8 cellular contexts compared by ENCODE assay signal in genomic region chr3:47163023-47163989, GRCh38. TPM values are rescaled to one million over a fixed set of nuclear protein-coding genes. Genes with fewer than 3 reads are reported as not detected.
DNase-seq lines count a peak whose midpoint lies in the region; ATAC-seq and TF ChIP-seq lines count a peak whose summit lies in the region.

No MANE protein-coding gene starts in this region.

- peak overlapping the region; percentile 75 for H3K27ac ChIP-seq in OCI-LY3 (ENCODE audit: low read length)

- H3K4me3 ChIP-seq in OCI-LY3 (ENCODE audit: low read length), result peak overlapping the region; percentile 86
- H3K4me3 ChIP-seq in fibroblast of mammary gland (ENCODE audit: control insufficient read depth, low read depth, low read length), result peak overlapping the region; percentile 68

- peaks cover 45% of the 10 kb centered on the region for H4K20me1 ChIP-seq in OCI-LY3 (ENCODE audit: insufficient read depth, low read length)

- H3K4me2 ChIP-seq in OCI-LY3 (ENCODE audit: low read length), result peak overlapping the region; percentile 92

- no peaks in the 10 kb centered on the region for H3K27me3 Mint-ChIP-seq in natural killer cell treated with Interleukin-12 subunit alpha and Interleukin-12 subunit beta and Interleukin-15 and Interleukin-18, amount 100 ng/mL, for 72 hours

- H3K79me2 ChIP-seq in OCI-LY3 (ENCODE audit: low read length), result peaks cover 77% of the 10 kb centered on the region

- H3K36me3 Mint-ChIP-seq in natural killer cell treated with Interleukin-12 subunit alpha and Interleukin-12 subunit beta and Interleukin-15 and Interleukin-18, amount 100 ng/mL, for 72 hours, result peaks cover 8% of the 10 kb centered on the region

- H3K4me1 ChIP-seq in OCI-LY3 (ENCODE audit: low read length), result peaks cover 47% of the 10 kb centered on the region

- no peaks in the 10 kb centered on the region for H3K9me3 ChIP-seq in OCI-LY3 (ENCODE audit: insufficient read depth, low read length)

- TF ChIP-seq CTCF in OCI-LY3 (IDR thresholded peaks at IDR 0.05; ENCODE audit: low read depth, low read length), result no peak
- no peak for TF ChIP-seq CTCF in fibroblast of mammary gland (conservative IDR thresholded peaks at IDR 0.05; ENCODE audit: control insufficient read depth, insufficient read depth, low read depth, low read length)

- no peak overlapping the region; the same call in 1 of the 2 replicates for H2AFZ ChIP-seq in OCI-LY3 (ENCODE audit: low read depth, low read length)

- no peaks in the 10 kb centered on the region for H3K9me3 Mint-ChIP-seq in natural killer cell treated with Interleukin-12 subunit alpha and Interleukin-12 subunit beta and Interleukin-15 and Interleukin-18, amount 100 ng/mL, for 72 hours

- no peaks in the 10 kb centered on the region for H3K27me3 ChIP-seq in OCI-LY3 (ENCODE audit: low read depth, low read length)

- H3K27ac Mint-ChIP-seq in natural killer cell treated with Interleukin-12 subunit alpha and Interleukin-12 subunit beta and Interleukin-15 and Interleukin-18, amount 100 ng/mL, for 72 hours, result peak overlapping the region; percentile 89 to 95

- peaks cover 3% of the 10 kb centered on the region for H3K36me3 ChIP-seq in OCI-LY3 (replicated peaks; ENCODE audit: low read depth, low read length)

- peak overlapping the region; percentile 90 for H3K9ac ChIP-seq in OCI-LY3 (ENCODE audit: low read length)

- peaks cover 46 to 57% of the 10 kb centered on the region in 2 donors for H3K4me1 Mint-ChIP-seq in natural killer cell treated with Interleukin-12 subunit alpha and Interleukin-12 subunit beta and Interleukin-15 and Interleukin-18, amount 100 ng/mL, for 72 hours (ENCODE audit: low read depth in 2 of 2)

- DNase-seq in NCI-H82 (lab: John Stamatoyannopoulos, UW) (peak; percentile 35), NCI-H82 treated with DMSO at 0.1 percent for 48 hours (lab: John Stamatoyannopoulos, UW; ENCODE audit: unreplicated experiment) (no peak), fibroblast of mammary gland (ENCODE audit: low read depth) (peak; percentile 29)
- peak; percentile 20 to 35 for DNase-seq in activated T-helper 1 cell treated with anti-CD3 and anti-CD28 coated beads, Interleukin-2, amount 50 U/mL, for 16 hours (ENCODE audit: low read depth in 1 of 2, low spot score in 1 of 2)
- DNase-seq in natural killer cell treated with Interleukin-12 subunit alpha and Interleukin-12 subunit beta and Interleukin-15 and Interleukin-18, amount 100 ng/mL, for 72 hours (ENCODE audit: low spot score), result peak; percentile 73
- DNase-seq in stimulated activated naive CD4-positive, alpha-beta T cell (lab: John Stamatoyannopoulos, UW), result peak; percentile 43 to 85 (median 64)

- peak; percentile 19 for ATAC-seq in HG02981 (IDR thresholded peaks at IDR 0.05; ENCODE audit: unreplicated experiment)
- peak; percentile 58 to 72 for ATAC-seq in natural killer cell treated with Interleukin-12 subunit alpha and Interleukin-12 subunit beta and Interleukin-15 and Interleukin-18, amount 100 ng/mL, for 72 hours

- H3K4me3 Mint-ChIP-seq in natural killer cell treated with Interleukin-12 subunit alpha and Interleukin-12 subunit beta and Interleukin-15 and Interleukin-18, amount 100 ng/mL, for 72 hours, result peak overlapping the region; percentile 95

RNA-seq across cellular contexts. Expression of gene SETD2, which starts 0.6 kb away (rescaled TPM):
- 10 to 100 TPM; 40.8 to 48.3 TPM for total RNA-seq in natural killer cell treated with Interleukin-12 subunit alpha and Interleukin-12 subunit beta and Interleukin-15 and Interleukin-18, amount 100 ng/mL, for 72 hours
